ENCODE assay signal across 1 cellular context in genomic region chr6:28838634-28839442, GRCh38.
TF ChIP-seq lines count a peak whose summit lies in the region.

No MANE protein-coding gene starts in this region.

TF ChIP-seq in WTC11, 78 proteins besides CTCF, POLR2A, EP300 and RAD21 (continued from another document):
- TF ChIP-seq FOXP4 (CRISPR knock-in tag; IDR thresholded peaks at IDR 0.05) (no peak; the same call in 1 of the 2 replicates), NFYB (CRISPR knock-in tag; conservative IDR thresholded peaks at IDR 0.05; ENCODE audit: low read depth) (no peak), E2F1 (CRISPR knock-in tag; IDR thresholded peaks at IDR 0.05) (no peak), FOXK1 (CRISPR knock-in tag; IDR thresholded peaks at IDR 0.05) (peak; percentile 79), ZNF263 (CRISPR knock-in tag; IDR thresholded peaks at IDR 0.05; ENCODE audit: low read depth) (no peak), CREB1 (CRISPR knock-in tag; IDR thresholded peaks at IDR 0.05) (no peak), GABPB1 (CRISPR knock-in tag; IDR thresholded peaks at IDR 0.05) (0 out of 2 replicates have a peak, but pooled peaks have one; percentile 31), AFF4 (CRISPR knock-in tag; IDR thresholded peaks at IDR 0.05; ENCODE audit: borderline replicate concordance) (no peak), GTF2I (CRISPR knock-in tag; conservative IDR thresholded peaks at IDR 0.05) (no peak), ZNF512 (CRISPR knock-in tag; IDR thresholded peaks at IDR 0.05; ENCODE audit: borderline replicate concordance) (no peak), HMGXB4 (CRISPR knock-in tag; IDR thresholded peaks at IDR 0.05) (peak; percentile 100), ATF2 (CRISPR knock-in tag; IDR thresholded peaks at IDR 0.05; ENCODE audit: borderline replicate concordance, low read depth) (no peak), SP1 (CRISPR knock-in tag; conservative IDR thresholded peaks at IDR 0.05) (peak; percentile 48), NR3C1 (CRISPR knock-in tag; conservative IDR thresholded peaks at IDR 0.05; ENCODE audit: low read depth) (no peak), HMGA2 (CRISPR knock-in tag; IDR thresholded peaks at IDR 0.05) (no peak)
